18 cellular contexts compared by ENCODE assay signal in the genomic region with DNA sequence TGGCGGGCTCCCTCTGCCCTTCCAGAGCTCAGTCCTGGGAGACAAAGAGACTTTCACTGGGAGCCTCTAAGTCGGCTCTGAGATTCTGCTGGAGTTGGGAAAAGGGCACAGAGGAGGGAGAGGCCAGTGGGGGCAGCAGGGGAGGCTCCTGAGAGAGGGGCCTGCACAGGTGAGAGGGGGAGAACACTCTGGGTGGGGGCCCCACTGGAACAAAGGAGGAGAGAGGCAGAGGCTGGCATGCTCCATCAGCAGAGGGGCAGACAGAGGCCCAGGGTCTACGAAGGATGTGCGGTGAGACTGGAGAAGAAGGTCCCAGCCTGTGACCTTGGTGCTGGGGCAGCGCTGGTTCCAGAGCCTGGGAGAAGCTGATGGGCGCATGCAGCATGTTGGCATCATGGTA. TPM values are rescaled to one million over a fixed set of nuclear protein-coding genes. Genes with fewer than 3 reads are reported as not detected.
DNase-seq lines count a peak whose midpoint lies in the region; ATAC-seq, FAIRE-seq and TF ChIP-seq lines count a peak whose summit lies in the region.
"Had no signal": no experiment of that assay in that cellular context is flagged by ENCODE, and none has a peak within 500 bp of the region (broad histone marks: within the 10 kb centered on the region; RNA-seq: fewer than 3 reads in every experiment).

No MANE protein-coding gene starts in this region.

- no peaks in the 10 kb centered on the region for H3K27me3 ChIP-seq in K562 (ENCODE audit: control insufficient read depth in 2 of 2, insufficient read depth in 2 of 2, low read length in 2 of 2)
- H3K27me3 ChIP-seq: testis had no signal

- no peak for TF ChIP-seq EP300 in K562 (IDR thresholded peaks at IDR 0.05; ENCODE audit: low read length)

- WGBS in K562 (ENCODE audit: insufficient coverage, low coverage, missing lambda C conversion rate), result 81% methylated on average over 6 of the region's 6 CpGs

- peaks cover 14% of the 10 kb centered on the region for H3K27me3 Mint-ChIP-seq in activated naive CD4-positive, alpha-beta T cell treated with anti-CD3 and anti-CD28 coated beads, Interleukin-2, amount 10 ng/mL, durations not matched to agents 7 days and 5 days
- no peaks in the 10 kb centered on the region for H3K27me3 Mint-ChIP-seq in stimulated activated naive CD8-positive, alpha-beta T cell treated with anti-CD3 and anti-CD28 coated beads, Interleukin-15, amount 100 ng/mL, for 72 hours

- H3K79me2 ChIP-seq in K562 (ENCODE audit: control insufficient read depth, insufficient read depth, low read length), result no peaks in the 10 kb centered on the region

- no peaks in the 10 kb centered on the region for H3K9me3 Mint-ChIP-seq in activated naive CD4-positive, alpha-beta T cell treated with anti-CD3 and anti-CD28 coated beads, Interleukin-2, amount 10 ng/mL, durations not matched to agents 7 days and 5 days
- no peaks in the 10 kb centered on the region for H3K9me3 Mint-ChIP-seq in stimulated activated naive CD8-positive, alpha-beta T cell treated with anti-CD3 and anti-CD28 coated beads, Interleukin-15, amount 100 ng/mL, for 72 hours
- H3K9me3 Mint-ChIP-seq: activated T-helper 2 cell treated with anti-CD3 and anti-CD28 coated beads, Interferon-gamma antibody, Interleukin-2, Interleukin-4, amounts not matched to agents 10 μg/mL and 5 μg/mL and 100 μg/mL, durations not matched to agents 14 hours and 24 hours and 36 hours; neural crest cell had no signal

- peak overlapping the region; percentile 95 for H3K27ac Mint-ChIP-seq in activated naive CD4-positive, alpha-beta T cell treated with anti-CD3 and anti-CD28 coated beads, Interleukin-2, amount 10 ng/mL, durations not matched to agents 7 days and 5 days
- peak overlapping the region; percentile 80 to 91 for H3K27ac Mint-ChIP-seq in stimulated activated naive CD8-positive, alpha-beta T cell treated with anti-CD3 and anti-CD28 coated beads, Interleukin-15, amount 100 ng/mL, for 72 hours
- H3K27ac Mint-ChIP-seq: activated T-helper 2 cell treated with anti-CD3 and anti-CD28 coated beads, Interferon-gamma antibody, Interleukin-2, Interleukin-4, amounts not matched to agents 10 μg/mL and 5 μg/mL and 100 μg/mL, durations not matched to agents 14 hours and 24 hours and 36 hours had no signal

- peaks cover 100% of the 10 kb centered on the region for H3K4me1 Mint-ChIP-seq in activated naive CD4-positive, alpha-beta T cell treated with anti-CD3 and anti-CD28 coated beads, Interleukin-2, amount 10 ng/mL, durations not matched to agents 7 days and 5 days
- peaks cover 100% of the 10 kb centered on the region for H3K4me1 Mint-ChIP-seq in stimulated activated naive CD8-positive, alpha-beta T cell treated with anti-CD3 and anti-CD28 coated beads, Interleukin-15, amount 100 ng/mL, for 72 hours
- H3K4me1 Mint-ChIP-seq: neural crest cell had no signal

- H3K9me1 ChIP-seq in K562 (ENCODE audit: control insufficient read depth, insufficient read depth, low read length), result peaks cover 7% of the 10 kb centered on the region

- FAIRE-seq in K562 (lab: Jason Lieb, UNC), result no peak
- FAIRE-seq: TTC549 had no signal

- no peak overlapping the region for H3K4me2 ChIP-seq in K562 (ENCODE audit: insufficient read depth, low read length)

- no peaks in the 10 kb centered on the region; the same call in 2 of the 3 replicates for H3K36me3 ChIP-seq in K562 (ENCODE audit: control insufficient read depth, insufficient read depth, low read length)

- peak overlapping the region; percentile 79 for H3K4me3 Mint-ChIP-seq in activated naive CD4-positive, alpha-beta T cell treated with anti-CD3 and anti-CD28 coated beads, Interleukin-2, amount 10 ng/mL, durations not matched to agents 7 days and 5 days
- H3K4me3 Mint-ChIP-seq in stimulated activated naive CD8-positive, alpha-beta T cell treated with anti-CD3 and anti-CD28 coated beads, Interleukin-15, amount 100 ng/mL, for 72 hours, result peak overlapping the region; percentile 80 to 88
- H3K4me3 Mint-ChIP-seq: neural crest cell had no signal

- TF ChIP-seq POLR2A in K562 (conservative IDR thresholded peaks at IDR 0.05) (no peak), GM18505 (IDR thresholded peaks at IDR 0.05; ENCODE audit: borderline replicate concordance, extremely low read depth, insufficient read depth, insufficient read length) (no peak)

- TF ChIP-seq CTCF in RWPE1 (conservative IDR thresholded peaks at IDR 0.05; ENCODE audit: low read depth), result no peak
- TF ChIP-seq CTCF in K562 (IDR thresholded peaks at IDR 0.05 in 2 of 3, conservative IDR thresholded peaks at IDR 0.05 in 1 of 3; ENCODE audit: insufficient read depth in 2 of 3, low read depth in 1 of 3, low read length in 3 of 3), result no peak
- no peak for TF ChIP-seq CTCF in GM10248 (IDR thresholded peaks at IDR 0.05; ENCODE audit: control extremely low read depth, extremely low read depth, low read depth, missing control alignments)

- H3K27ac ChIP-seq in RWPE1, result peak overlapping the region; percentile 95
- no peak overlapping the region for H3K27ac ChIP-seq in K562 (ENCODE audit: extremely low read depth, low read depth, low read length)
- H3K27ac ChIP-seq: testis had no signal

- DNase-seq in activated naive CD4-positive, alpha-beta T cell treated with anti-CD3 and anti-CD28 coated beads, Interleukin-2, amount 10 ng/mL, durations not matched to agents 7 days and 5 days, result no peak
- no peak for DNase-seq in activated naive CD4-positive, alpha-beta T cell (lab: John Stamatoyannopoulos, UW)
- no peak for DNase-seq in RWPE1 (ENCODE audit: low spot score)
- no peak for DNase-seq in K562 (ENCODE audit: extremely low read depth in 1 of 4, low spot score in 3 of 4)
- DNase-seq in stimulated activated naive CD8-positive, alpha-beta T cell treated with anti-CD3 and anti-CD28 coated beads, Interleukin-15, amount 100 ng/mL, for 72 hours, result no peak
- no peak for DNase-seq in GM10248 (ENCODE audit: extremely low spot score)
- DNase-seq: activated CD4-positive, alpha-beta T cell treated with anti-CD3 and anti-CD28 coated beads for 48 hours; DND-41; Kasumi-1; NCI-H1048; NCI-H2029; NCI-H446 treated with DMSO at 0.1 percent for 48 hours; testis had no signal

- no peak for TF ChIP-seq RAD21 in K562 (CRISPR knock-in tag; conservative IDR thresholded peaks at IDR 0.05 in 1 of 2, IDR thresholded peaks at IDR 0.05 in 1 of 2)

- peaks cover 90% of the 10 kb centered on the region for H3K36me3 Mint-ChIP-seq in activated naive CD4-positive, alpha-beta T cell treated with anti-CD3 and anti-CD28 coated beads, Interleukin-2, amount 10 ng/mL, durations not matched to agents 7 days and 5 days

- CTCF ChIA-PET in activated naive CD4-positive, alpha-beta T cell treated with anti-CD3 and anti-CD28 coated beads, Interleukin-2, amount 10 ng/mL, durations not matched to agents 7 days and 5 days (lab: Charles Lee), result interaction anchor here (2.8 kb wide), 1 partner anchor 84 kb away, joined by 11 read pairs; no protein-coding TSS in a partner anchor
- CTCF ChIA-PET in RWPE1 (lab: Yijun Ruan, JAX), result interaction anchor here (0.6 to 7.9 kb wide), 5 partner anchors 10 to 84 kb away, joined by 3 to 39 read pairs (median 6); no protein-coding TSS in a partner anchor
- CTCF ChIA-PET in K562 (lab: Yijun Ruan, JAX; ENCODE audit: low intra/inter-chr PET ratio), result no interaction called here
- CTCF ChIA-PET in GM10248 (lab: Yijun Ruan, JAX), result interaction anchor here (1.0 to 15.2 kb wide), 3 partner anchors 13 to 97 kb away, joined by 3 to 111 read pairs (median 17); no protein-coding TSS in a partner anchor

- no peak overlapping the region for H3K4me3 ChIP-seq in K562
- H3K4me3 ChIP-seq: testis had no signal

- no peaks in the 10 kb centered on the region for H3K9me3 ChIP-seq in K562 (replicated peaks; ENCODE audit: control insufficient read depth, insufficient read depth, low read depth, low read length)
- H3K9me3 ChIP-seq: testis had no signal

- intact Hi-C loops in K562 (cut with micrococcal nuclease), result no loop called here

- ATAC-seq in K562 (no peak), GM21717 (IDR thresholded peaks at IDR 0.05; ENCODE audit: unreplicated experiment) (no peak), GM18505 (IDR thresholded peaks at IDR 0.05; ENCODE audit: unreplicated experiment) (no peak)
- ATAC-seq in stimulated activated naive CD8-positive, alpha-beta T cell treated with anti-CD3 and anti-CD28 coated beads, Interleukin-15, amount 100 ng/mL, for 72 hours, result no peak

- no peak overlapping the region for H2AFZ ChIP-seq in K562 (ENCODE audit: low read depth, low read length)

- in situ Hi-C loops in K562 (cut with MboI), result no loop called here

- POLR2A ChIA-PET in RWPE1 (lab: Yijun Ruan, JAX; ENCODE audit: low non-redundant PET) (no interaction called here), K562 (lab: Yijun Ruan, JAX) (interaction anchor here (0.7 to 1.0 kb wide), 2 partner anchors 11 to 14 kb away, joined by 3 to 4 read pairs; no protein-coding TSS in a partner anchor), GM10248 (lab: Yijun Ruan, JAX) (interaction anchor here (1.0 kb wide), 1 partner anchor 84 kb away, joined by 4 read pairs; no protein-coding TSS in a partner anchor)

- H4K20me1 ChIP-seq in K562 (replicated peaks; ENCODE audit: control insufficient read depth, insufficient read depth, low read length), result peaks cover 20% of the 10 kb centered on the region

- peak overlapping the region in 1 of 2 experiments; percentile 39; a peak in 1 of 4 replicates for H3K9ac ChIP-seq in K562 (ENCODE audit: insufficient read depth in 1 of 2, low read depth in 2 of 2, low read length in 2 of 2)

- BruUV-seq in K562 (replicated peaks; lab: Mats Ljungman, UMichigan), result no TSS peak

- peaks cover 0 to 12% of the 10 kb centered on the region in 2 experiments; a peak in 2 of 5 replicates for H3K4me1 ChIP-seq in K562 (replicated peaks in 1 of 2; ENCODE audit: control insufficient read depth in 2 of 2, insufficient read depth in 2 of 2, low read length in 2 of 2)

RNA-seq across cellular contexts. Expression of a gene that starts 8.9 kb away (rescaled TPM):
- 22.7 and 54.2 TPM in 2 replicates for total RNA-seq in K562 (2011; cell fraction: chromatin; rRNA removed; ENCODE audit: low replicate concordance)
- 20.5 and 24.5 TPM in 2 replicates for total RNA-seq in K562 (2011; cell fraction: nucleolus; rRNA removed)
- 24.3 and 38.9 TPM in 2 replicates for total RNA-seq in K562 (2011; cell fraction: nucleoplasm; rRNA removed)
- total RNA-seq in K562 (2014; rRNA removed) (5.8 TPM in 2 replicates), K562 (2014; rRNA removed; fragmentation: Illumina TruSeq; extraction: Trizol) (3.4 TPM in 2 replicates), K562 (2015; rRNA removed; fragmentation: Illumina TruSeq; extraction: Trizol) (3.1 and 3.2 TPM in 2 replicates), K562 (2021) (10.3 and 12.6 TPM in 2 replicates)
- polyA plus RNA-seq in K562 (2011; rRNA removed) (3.2 and 4.2 TPM in 2 replicates), K562 (2014; fragmentation: Illumina TruSeq; extraction: Trizol) (14.4 and 14.9 TPM in 2 replicates), K562 (2014; fragmentation: Nextera tagmentation; extraction: Ambion mirVana) (1 to 10 TPM; 1.6 to 2.0 TPM), K562 (2014; rRNA removed) (5.4 and 5.8 TPM in 2 replicates)
- 2.6 and 5.4 TPM in 2 replicates for polyA plus RNA-seq in K562 (2011; cell fraction: cytosol; rRNA removed)
- polyA plus RNA-seq in K562 (2011; cell fraction: nucleus; rRNA removed), result 4.1 and 11.1 TPM in 2 replicates
- 8.3 and 8.9 TPM in 2 replicates for polyA plus RNA-seq in K562 (2012)
- 5.5 and 7.4 TPM in 2 replicates for polyA minus RNA-seq in K562 (2011; rRNA and poly(A)+ RNA removed)
- polyA minus RNA-seq in K562 (2011; cell fraction: cytosol; rRNA and poly(A)+ RNA removed), result 5.3 and 9.5 TPM in 2 replicates
- polyA minus RNA-seq in K562 (2011; cell fraction: nucleus; rRNA and poly(A)+ RNA removed), result 8.3 and 13.5 TPM in 2 replicates

RNA-seq across cellular contexts. Expression of a gene that starts 53.4 kb away (rescaled TPM):
- total RNA-seq in K562 (2011; cell fraction: chromatin; rRNA removed; ENCODE audit: low replicate concordance), result 90.0 and 233 TPM in 2 replicates
- total RNA-seq in K562 (2011; cell fraction: nucleolus; rRNA removed), result 56.3 and 56.9 TPM in 2 replicates
- total RNA-seq in K562 (2011; cell fraction: nucleoplasm; rRNA removed), result 128 and 219 TPM in 2 replicates
- 259 and 301 TPM in 2 replicates for total RNA-seq in K562 (2014; rRNA removed)
- 655 and 748 TPM in 2 replicates for total RNA-seq in K562 (2014; rRNA removed; fragmentation: Illumina TruSeq; extraction: Trizol)
- total RNA-seq in K562 (2015; rRNA removed; fragmentation: Illumina TruSeq; extraction: Trizol), result 621 and 639 TPM in 2 replicates
- total RNA-seq in K562 (2021), result 302 and 303 TPM in 2 replicates
- 471 and 627 TPM in 2 replicates for polyA plus RNA-seq in K562 (2011; rRNA removed)
- 91.9 and 240 TPM in 2 replicates for polyA plus RNA-seq in K562 (2011; cell fraction: cytosol; rRNA removed)
- polyA plus RNA-seq in K562 (2011; cell fraction: nucleus; rRNA removed), result 71.9 and 148 TPM in 2 replicates
- 488 and 491 TPM in 2 replicates for polyA plus RNA-seq in K562 (2012)
- polyA plus RNA-seq in K562 (2014; fragmentation: Illumina TruSeq; extraction: Trizol), result 809 and 876 TPM in 2 replicates
- 1,000 to 10,000 TPM; 2,075 to 2,109 TPM for polyA plus RNA-seq in K562 (2014; fragmentation: Nextera tagmentation; extraction: Ambion mirVana)
- 625 and 669 TPM in 2 replicates for polyA plus RNA-seq in K562 (2014; rRNA removed)
- 617 and 618 TPM in 2 replicates for polyA minus RNA-seq in K562 (2011; rRNA and poly(A)+ RNA removed)
- polyA minus RNA-seq in K562 (2011; cell fraction: cytosol; rRNA and poly(A)+ RNA removed), result 97.3 and 126 TPM in 2 replicates
- 44.0 and 74.6 TPM in 2 replicates for polyA minus RNA-seq in K562 (2011; cell fraction: nucleus; rRNA and poly(A)+ RNA removed)
